Comparison of ENCODE assay signal across 8 cellular contexts in the genomic region with DNA sequence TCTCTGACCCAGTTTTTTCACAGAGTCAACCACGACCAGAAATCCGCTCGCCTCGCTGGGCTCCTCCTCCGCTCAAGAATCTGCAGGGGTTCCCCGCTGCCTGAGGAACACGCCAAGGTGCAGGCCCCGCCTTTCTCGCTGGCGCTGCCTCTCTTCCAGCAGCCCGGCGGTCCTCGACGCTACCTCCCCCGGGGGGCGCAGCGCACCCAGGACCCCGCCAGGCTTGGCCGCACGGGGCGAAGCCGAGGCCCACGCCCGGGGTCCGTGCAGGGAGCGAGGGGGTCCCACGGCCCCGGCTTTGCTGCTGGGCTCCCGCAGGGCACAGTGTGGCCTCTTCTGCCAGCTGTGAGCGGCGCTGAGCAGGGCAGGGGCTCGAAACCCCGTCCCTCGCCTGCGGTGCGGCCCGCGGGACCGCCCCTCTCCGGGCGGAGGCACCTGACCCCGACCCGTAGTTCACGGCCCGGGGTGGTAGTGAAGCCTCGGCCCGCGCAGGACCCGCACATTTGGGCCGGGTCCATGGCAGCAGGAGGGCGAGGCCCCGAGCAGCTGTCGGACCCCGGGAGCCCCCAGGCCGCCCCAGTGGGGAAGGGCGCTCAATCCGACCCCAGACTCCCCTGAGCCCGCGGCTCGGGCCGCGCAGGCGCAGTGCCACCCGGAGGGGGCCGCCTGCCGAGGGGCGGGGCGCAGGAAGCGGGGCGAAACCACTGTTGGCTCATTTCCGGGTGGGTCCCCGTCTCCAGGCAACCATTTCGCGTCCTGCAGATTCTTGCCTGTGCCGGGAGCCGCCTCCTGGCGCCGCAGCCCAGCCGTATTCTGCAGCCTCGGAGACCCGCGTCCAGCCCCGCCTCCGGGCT. TPM values are rescaled to one million over a fixed set of nuclear protein-coding genes. Genes with fewer than 3 reads are reported as not detected.
DNase-seq lines count a peak whose midpoint lies in the region; ATAC-seq and TF ChIP-seq lines count a peak whose summit lies in the region.

No MANE protein-coding gene starts in this region.

- H3K27ac Mint-ChIP-seq in neural crest cell (ENCODE audit: unreplicated experiment), result no peak overlapping the region
- peak overlapping the region; percentile 88 to 94 for H3K27ac Mint-ChIP-seq in stimulated activated naive CD8-positive, alpha-beta T cell treated with anti-CD3 and anti-CD28 coated beads, Interleukin-15, amount 100 ng/mL, for 72 hours

- TF ChIP-seq POLR2A in Raji (IDR thresholded peaks at IDR 0.05; ENCODE audit: insufficient read depth, low read depth, low read length), result peak; percentile 90

- H3K4me1 Mint-ChIP-seq in neural crest cell, result peaks cover 4% of the 10 kb centered on the region
- H3K4me1 Mint-ChIP-seq in stimulated activated naive CD8-positive, alpha-beta T cell treated with anti-CD3 and anti-CD28 coated beads, Interleukin-15, amount 100 ng/mL, for 72 hours, result peaks cover 48% of the 10 kb centered on the region

- peaks cover 5% of the 10 kb centered on the region for H3K27me3 Mint-ChIP-seq in neural crest cell (ENCODE audit: low read depth)
- H3K27me3 Mint-ChIP-seq in stimulated activated naive CD8-positive, alpha-beta T cell treated with anti-CD3 and anti-CD28 coated beads, Interleukin-15, amount 100 ng/mL, for 72 hours, result no peaks in the 10 kb centered on the region

- H3K36me3 ChIP-seq in H7 (replicated peaks; ENCODE audit: control insufficient read depth, insufficient read depth, low read length), result no peaks in the 10 kb centered on the region

- peaks cover 22% of the 10 kb centered on the region for H3K27me3 ChIP-seq in H7 (ENCODE audit: control insufficient read depth, insufficient read depth, low read length)

- peaks cover 6% of the 10 kb centered on the region for H3K9me3 Mint-ChIP-seq in neural crest cell
- H3K9me3 Mint-ChIP-seq in stimulated activated naive CD8-positive, alpha-beta T cell treated with anti-CD3 and anti-CD28 coated beads, Interleukin-15, amount 100 ng/mL, for 72 hours, result peaks cover 14 to 23% of the 10 kb centered on the region in 2 donors

- TF ChIP-seq CTCF in foreskin fibroblast (IDR thresholded peaks at IDR 0.05; ENCODE audit: low read depth, low read length) (no peak), neural crest cell (conservative IDR thresholded peaks at IDR 0.05) (peak; percentile 13)

- peak overlapping the region; percentile 95 for H3K4me3 ChIP-seq in H7 (ENCODE audit: insufficient read depth, low read depth, low read length)
- peak overlapping the region; percentile 75 to 97 for H3K4me3 ChIP-seq in foreskin fibroblast (ENCODE audit: low read depth in 1 of 2, low read length in 2 of 2)

- DNase-seq in ELF-1 (ENCODE audit: low read depth, low spot score), result peak; percentile 95
- DNase-seq in H7, result peak; percentile 100
- peak; percentile 87 for DNase-seq in M059J (ENCODE audit: low read depth)
- DNase-seq in activated effector memory CD4-positive, alpha-beta T cell treated with anti-CD3 and anti-CD28 coated beads, Interleukin-2, amount 50 U/mL, for 16 hours, result peak; percentile 98
- peak; percentile 83 to 96 for DNase-seq in foreskin fibroblast
- peak; percentile 91 for DNase-seq in neural crest cell (ENCODE audit: low read depth, low spot score)
- DNase-seq in stimulated activated naive CD8-positive, alpha-beta T cell treated with anti-CD3 and anti-CD28 coated beads, Interleukin-15, amount 100 ng/mL, for 72 hours, result peak; percentile 95

- no peaks in the 10 kb centered on the region for H3K36me3 Mint-ChIP-seq in neural crest cell (ENCODE audit: low read depth)

- peak; percentile 91 for ATAC-seq in stimulated activated naive CD8-positive, alpha-beta T cell treated with anti-CD3 and anti-CD28 coated beads, Interleukin-15, amount 100 ng/mL, for 72 hours

- peak overlapping the region; percentile 86 for H3K4me3 Mint-ChIP-seq in neural crest cell
- peak overlapping the region; percentile 91 to 95 for H3K4me3 Mint-ChIP-seq in stimulated activated naive CD8-positive, alpha-beta T cell treated with anti-CD3 and anti-CD28 coated beads, Interleukin-15, amount 100 ng/mL, for 72 hours

RNA-seq across cellular contexts. Expression of gene MMEL1, which starts 10.0 kb away (rescaled TPM):
- 1.3 and 3.0 TPM in 2 replicates for total RNA-seq in H7 (2014; rRNA removed; shearing (Covaris generic))
- total RNA-seq in M059J (2014; rRNA removed; shearing (Covaris generic)), result not detected in 2 replicates
- 0.51 and 0.84 TPM in 2 replicates for total RNA-seq in neural crest cell

RNA-seq across cellular contexts. Expression of gene PRXL2B, which starts 56.2 kb away (rescaled TPM):
- total RNA-seq in H7 (2014; rRNA removed; shearing (Covaris generic)), result 62.9 and 83.5 TPM in 2 replicates
- 12.9 and 17.2 TPM in 2 replicates for total RNA-seq in M059J (2014; rRNA removed; shearing (Covaris generic))
- 51.3 and 58.9 TPM in 2 replicates for total RNA-seq in neural crest cell

Comparison
In these comparisons a context has a peak if more than half of its experiments do, and no peak if none do; other contexts are left out.
1. Peak in every context shown above with its lines: DNase-seq, ATAC-seq and H3K4me3 ChIP-seq.